In the genomic region with DNA sequence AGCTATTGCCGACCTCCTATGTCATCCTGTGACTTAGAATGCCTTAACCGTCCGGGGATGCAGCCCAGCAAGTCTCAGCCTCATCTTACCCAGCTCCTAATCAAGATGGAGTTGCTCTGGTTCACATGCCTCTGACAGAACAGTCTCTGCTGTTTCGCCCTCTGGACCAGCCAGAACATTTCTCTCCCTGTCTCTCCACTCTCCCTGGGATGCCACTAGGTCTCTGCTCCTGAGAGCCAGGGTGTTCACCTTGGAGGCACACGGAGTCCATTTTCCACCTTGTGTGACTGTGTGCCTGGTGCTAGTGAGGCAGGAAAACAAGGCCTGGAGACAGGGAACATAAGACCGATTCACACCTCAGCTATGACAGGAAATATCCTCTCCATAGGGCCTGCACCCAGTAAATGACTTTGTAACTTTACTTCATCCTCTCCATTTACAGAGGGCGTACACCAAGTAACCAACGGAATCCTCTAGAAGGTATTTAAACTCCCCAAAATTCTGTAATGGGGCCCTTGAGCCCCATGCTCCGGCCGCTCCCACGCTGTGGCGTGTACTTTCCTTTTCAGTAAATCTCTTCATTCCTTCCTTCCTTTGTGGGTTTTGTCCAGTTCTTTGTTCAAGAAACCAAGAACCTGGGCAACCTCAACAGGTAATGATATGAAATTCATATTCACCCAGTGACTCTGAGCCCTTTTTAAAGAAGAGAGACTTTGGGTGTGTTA, we compare ENCODE assay signal across 1 cellular context.
TF ChIP-seq lines count a peak whose summit lies in the region.

No MANE protein-coding gene starts in this region.

TF ChIP-seq in HepG2, 621 proteins besides CTCF, POLR2A, EP300 and RAD21:
- no peak for TF ChIP-seq CBX2 (IDR thresholded peaks at IDR 0.05; ENCODE audit: low read depth, low read length)
- TF ChIP-seq CBX2 (CRISPR knock-in tag; IDR thresholded peaks at IDR 0.05; ENCODE audit: low read depth): no peak
- TF ChIP-seq ZNF841 (CRISPR knock-in tag; IDR thresholded peaks at IDR 0.05; ENCODE audit: borderline replicate concordance): no peak
- no peak for TF ChIP-seq ZNF331 (CRISPR knock-in tag; IDR thresholded peaks at IDR 0.05)
- TF ChIP-seq GATAD2A (CRISPR knock-in tag; IDR thresholded peaks at IDR 0.05): no peak
- no peak for TF ChIP-seq ZSCAN9 (CRISPR knock-in tag; IDR thresholded peaks at IDR 0.05; ENCODE audit: borderline replicate concordance)
- TF ChIP-seq ZNF549 (CRISPR knock-in tag; IDR thresholded peaks at IDR 0.05): no peak
- no peak for TF ChIP-seq THYN1 (CRISPR knock-in tag; IDR thresholded peaks at IDR 0.05; ENCODE audit: borderline replicate concordance, low read depth)
- TF ChIP-seq ZNF772 (CRISPR knock-in tag; IDR thresholded peaks at IDR 0.05): no peak
